In the genomic region with DNA sequence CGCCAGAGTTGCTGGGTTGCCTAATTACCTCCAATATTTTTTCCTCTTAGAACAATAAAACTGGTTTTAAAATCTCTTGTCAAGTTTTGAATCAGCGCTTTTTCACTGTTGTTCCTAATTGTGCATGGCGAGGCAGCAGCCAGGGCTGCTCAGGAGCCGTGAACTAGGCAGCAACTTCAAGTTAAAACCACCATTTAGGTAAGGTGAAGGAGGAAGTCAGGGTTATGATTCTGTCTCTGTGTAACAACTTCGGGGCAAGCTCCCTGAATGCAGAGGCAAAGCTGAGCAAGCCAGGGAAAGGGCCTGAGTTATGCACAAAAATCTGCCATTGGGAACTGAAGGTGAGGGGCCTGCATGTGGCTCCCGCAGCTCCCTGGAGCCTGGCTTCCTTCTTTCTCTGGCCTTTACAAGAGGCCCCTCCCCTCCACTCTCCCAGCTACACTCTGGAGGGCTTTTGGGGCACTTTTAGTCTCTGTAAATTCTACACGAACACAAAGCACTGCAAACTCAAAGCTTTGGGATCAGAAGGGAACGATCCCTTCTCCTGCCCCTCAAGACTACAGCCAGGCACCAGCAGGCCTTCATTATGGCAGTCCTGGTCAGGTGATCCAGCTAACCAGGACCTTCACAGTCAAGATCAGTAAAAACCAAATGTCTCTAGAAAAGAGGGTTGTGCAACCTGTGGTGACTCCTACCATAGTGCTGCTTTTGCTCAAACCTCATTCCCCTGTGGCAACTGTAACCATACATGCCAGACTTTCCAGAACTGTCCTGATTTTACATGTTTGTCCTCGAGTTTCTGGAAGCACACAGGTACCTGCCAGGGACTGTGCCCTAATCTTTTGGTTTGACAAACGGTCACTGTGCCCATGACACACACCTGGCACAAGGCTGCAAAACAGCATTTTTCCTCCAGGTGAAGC, we compare ENCODE assay signal across 8 cellular contexts.
DNase-seq lines count a peak whose midpoint lies in the region; ATAC-seq and TF ChIP-seq lines count a peak whose summit lies in the region.

No MANE protein-coding gene starts in this region.

- peaks cover 28 to 53% of the 10 kb centered on the region in 2 donors for H3K4me1 ChIP-seq in ascending aorta
- H3K4me1 ChIP-seq in right lobe of liver: peaks cover 0 to 44% (median 24%) of the 10 kb centered on the region in 4 donors
- H3K4me1 ChIP-seq in upper lobe of right lung: peaks cover 52% of the 10 kb centered on the region

- TF ChIP-seq POLR2A in right lobe of liver (IDR thresholded peaks at IDR 0.05): no peak

- H3K27ac ChIP-seq in ascending aorta (peak overlapping the region; percentile 98), right lobe of liver (peak overlapping the region; percentile 98 to 99 (median 99)), upper lobe of right lung (peak overlapping the region; percentile 98)

- H3K27me3 ChIP-seq in ascending aorta (no peaks in the 10 kb centered on the region), right lobe of liver (no peaks in the 10 kb centered on the region), upper lobe of right lung (no peaks in the 10 kb centered on the region)

- H3K4me3 Mint-ChIP-seq in activated T-cell treated with anti-CD3 and anti-CD28 coated beads, Interleukin-2, amount 50 U/mL, for 72 hours: peak overlapping the region; percentile 92 to 95

- H3K36me3 ChIP-seq in ascending aorta (no peaks in the 10 kb centered on the region), right lobe of liver (no peaks in the 10 kb centered on the region), upper lobe of right lung (no peaks in the 10 kb centered on the region)

- no peaks in the 10 kb centered on the region for H3K27me3 Mint-ChIP-seq in activated T-cell treated with anti-CD3 and anti-CD28 coated beads, Interleukin-2, amount 50 U/mL, for 72 hours (ENCODE audit: low read depth)

- peaks cover 2 to 7% of the 10 kb centered on the region in 2 donors for H3K36me3 Mint-ChIP-seq in activated T-cell treated with anti-CD3 and anti-CD28 coated beads, Interleukin-2, amount 50 U/mL, for 72 hours (ENCODE audit: insufficient read depth in 2 of 2)

- H3K4me1 Mint-ChIP-seq in activated T-cell treated with anti-CD3 and anti-CD28 coated beads, Interleukin-2, amount 50 U/mL, for 72 hours (ENCODE audit: low read depth): peaks cover 53% of the 10 kb centered on the region

- H3K9me3 ChIP-seq in ascending aorta (no peaks in the 10 kb centered on the region), right lobe of liver (no peaks in the 10 kb centered on the region), upper lobe of right lung (no peaks in the 10 kb centered on the region)

- no peaks in the 10 kb centered on the region for H3K9me3 Mint-ChIP-seq in activated T-cell treated with anti-CD3 and anti-CD28 coated beads, Interleukin-2, amount 50 U/mL, for 72 hours

- peak overlapping the region; percentile 87 to 89 for H3K4me3 ChIP-seq in ascending aorta
- no peak overlapping the region for H3K4me3 ChIP-seq in right lobe of liver
- no peak overlapping the region for H3K4me3 ChIP-seq in upper lobe of right lung

- H3K27ac Mint-ChIP-seq in activated T-cell treated with anti-CD3 and anti-CD28 coated beads, Interleukin-2, amount 50 U/mL, for 72 hours: peak overlapping the region; percentile 97

- DNase-seq in activated T-cell treated with anti-CD3 and anti-CD28 coated beads, Interleukin-2, amount 50 U/mL, for 72 hours: no peak
- DNase-seq in activated T-cell treated with anti-CD3 and anti-CD28 coated beads, Interleukin-2, amount 50 U/mL, for 48 hours: no peak
- DNase-seq in ascending aorta (ENCODE audit: low spot score in 2 of 2) (no peak), right lobe of liver (peak in 1 of 3 donors; percentile 47), upper lobe of right lung (no peak), NCI-H2029 (lab: John Stamatoyannopoulos, UW) (no peak), NCI-H748 treated with DMSO at 0.1 percent for 48 hours (lab: John Stamatoyannopoulos, UW) (no peak)
- DNase-seq in activated CD4-positive, alpha-beta T cell treated with anti-CD3 and anti-CD28 coated beads for 1 hour: no peak

- TF ChIP-seq CTCF in ascending aorta (IDR thresholded peaks at IDR 0.05) (no peak), right lobe of liver (IDR thresholded peaks at IDR 0.05) (no peak), upper lobe of right lung (IDR thresholded peaks at IDR 0.05) (no peak)

- WGBS in right lobe of liver (ENCODE audit: insufficient coverage, low coverage, low lambda C conversion rate, missing lambda C conversion rate): 35% methylated on average over 10 of the region's 10 CpGs

- intact Hi-C loops in ascending aorta (cut with DNase I) (loop anchor here (1.0 to 2.0 kb wide), 2 partner anchors 9 to 56 kb away; no protein-coding TSS in a partner anchor), right lobe of liver (cut with DNase I) (no loop called here), upper lobe of right lung (cut with DNase I) (no loop called here)

- ATAC-seq in activated T-cell treated with anti-CD3 and anti-CD28 coated beads, Interleukin-2, amount 50 U/mL, for 72 hours (replicated peaks in 1 of 2): peak; percentile 11 to 25
- ATAC-seq in right lobe of liver (peak; percentile 5 to 41 (median 17)), upper lobe of right lung (peak; percentile 35)

Comparison
In these comparisons a context has a peak if more than half of its experiments do, and no peak if none do; other contexts are left out.
1. H3K4me3 ChIP-seq: peak in ascending aorta (2 of 2); none in right lobe of liver (0 of 3) and upper lobe of right lung (single experiment).
2. Peak in every context shown above with its lines, with median percentiles within 50 percentile points of each other: ATAC-seq and H3K27ac ChIP-seq.